Comparison of ENCODE assay signal across 8 cellular contexts in the genomic region with DNA sequence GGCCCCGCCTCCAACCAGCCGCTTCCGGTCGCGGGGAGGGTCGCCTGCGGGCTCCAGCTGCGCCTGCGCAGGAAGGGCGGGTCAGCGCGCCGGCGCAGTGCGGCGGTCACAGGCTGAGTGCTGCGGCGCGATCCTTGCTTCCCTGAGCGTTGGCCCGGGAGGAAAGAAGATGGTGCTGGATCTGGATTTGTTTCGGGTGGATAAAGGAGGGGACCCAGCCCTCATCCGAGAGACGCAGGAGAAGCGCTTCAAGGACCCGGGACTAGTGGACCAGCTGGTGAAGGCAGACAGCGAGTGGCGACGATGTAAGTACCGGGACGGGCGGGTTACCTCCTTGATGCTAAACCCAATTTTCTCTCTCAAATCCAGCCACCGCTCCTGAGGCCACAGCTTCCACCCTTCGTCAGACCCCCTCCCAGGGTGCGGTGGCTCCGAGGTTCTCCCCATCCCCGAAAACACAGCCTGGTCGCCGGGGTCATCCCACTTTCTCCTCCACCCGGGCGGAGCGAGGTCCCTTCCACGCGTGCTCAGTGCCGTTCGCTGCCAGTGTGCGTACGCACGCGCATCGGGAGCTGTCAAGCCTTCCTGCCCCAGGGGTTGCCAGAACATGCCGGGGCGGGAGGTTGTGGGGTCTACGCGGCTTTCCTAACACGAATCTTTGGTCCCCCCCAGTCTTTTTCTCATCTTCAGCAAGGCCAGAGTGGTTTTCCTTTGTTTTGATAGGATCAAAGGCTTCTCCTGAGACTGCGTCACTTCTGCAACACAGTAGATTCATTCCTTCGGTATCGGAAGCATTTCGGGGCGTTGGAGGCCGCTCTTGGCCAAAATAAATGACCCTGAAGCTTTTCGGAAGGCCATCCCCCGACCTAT. TPM values are rescaled to one million over a fixed set of nuclear protein-coding genes. Genes with fewer than 3 reads are reported as not detected.
DNase-seq lines count a peak whose midpoint lies in the region; ATAC-seq and TF ChIP-seq lines count a peak whose summit lies in the region.

A gene with protein sequence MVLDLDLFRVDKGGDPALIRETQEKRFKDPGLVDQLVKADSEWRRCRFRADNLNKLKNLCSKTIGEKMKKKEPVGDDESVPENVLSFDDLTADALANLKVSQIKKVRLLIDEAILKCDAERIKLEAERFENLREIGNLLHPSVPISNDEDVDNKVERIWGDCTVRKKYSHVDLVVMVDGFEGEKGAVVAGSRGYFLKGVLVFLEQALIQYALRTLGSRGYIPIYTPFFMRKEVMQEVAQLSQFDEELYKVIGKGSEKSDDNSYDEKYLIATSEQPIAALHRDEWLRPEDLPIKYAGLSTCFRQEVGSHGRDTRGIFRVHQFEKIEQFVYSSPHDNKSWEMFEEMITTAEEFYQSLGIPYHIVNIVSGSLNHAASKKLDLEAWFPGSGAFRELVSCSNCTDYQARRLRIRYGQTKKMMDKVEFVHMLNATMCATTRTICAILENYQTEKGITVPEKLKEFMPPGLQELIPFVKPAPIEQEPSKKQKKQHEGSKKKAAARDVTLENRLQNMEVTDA (plus strand): TSS at position 95 of the 870 bp plus-strand sequence. CDS start 75 bp downstream, at position 170.

- no peaks in the 10 kb centered on the region for H3K9me3 ChIP-seq in right lobe of liver

- no peaks in the 10 kb centered on the region for H3K27me3 ChIP-seq in right lobe of liver

- intact Hi-C loops in right lobe of liver (cut with DNase I) = no loop called here

- peaks cover 0 to 29% (median 15%) of the 10 kb centered on the region in 4 donors for H3K4me1 ChIP-seq in right lobe of liver

- ATAC-seq in GM19324 (IDR thresholded peaks at IDR 0.05; ENCODE audit: low FRiP score, unreplicated experiment) = peak; percentile 93
- ATAC-seq in HG03457 (IDR thresholded peaks at IDR 0.05; ENCODE audit: unreplicated experiment) = peak; percentile 75
- peak; percentile 90 to 95 (median 92) for ATAC-seq in right lobe of liver

- peak within 1 kb of the TSS; percentile 69 to 83 (median 70) for H3K27ac ChIP-seq in right lobe of liver

- TF ChIP-seq POLR2A in right lobe of liver (IDR thresholded peaks at IDR 0.05) = peak; percentile 82

- peak within 1 kb of the TSS; percentile 63 to 89 (median 88) for H3K4me3 ChIP-seq in right lobe of liver

- DNase-seq in C1 segment of cervical spinal cord (lab: John Stamatoyannopoulos, UW) = peak; percentile 72 to 97 (median 84)
- peak; percentile 81 for DNase-seq in NCI-H748 treated with DMSO at 0.1 percent for 48 hours (lab: John Stamatoyannopoulos, UW)
- peak; percentile 87 to 90 for DNase-seq in activated CD4-positive, alpha-beta T cell treated with anti-CD3 and anti-CD28 coated beads, Interleukin-2, amount 50 U/mL, for 48 hours
- peak; percentile 70 to 86 for DNase-seq in dermis microvascular lymphatic vessel endothelial cell (ENCODE audit: low read depth in 2 of 2)
- peak; percentile 91 to 92 (median 92) for DNase-seq in right lobe of liver
- DNase-seq in stimulated activated CD4-positive, alpha-beta T cell treated with anti-CD3 and anti-CD28 coated beads, Interleukin-4, amount 100 ng/mL, for 4 hours = peak; percentile 89

- H3K36me3 ChIP-seq in right lobe of liver = no peaks in the 10 kb centered on the region

- TF ChIP-seq CTCF in right lobe of liver (IDR thresholded peaks at IDR 0.05) = no peak

- WGBS in right lobe of liver (ENCODE audit: insufficient coverage, low coverage, low lambda C conversion rate, missing lambda C conversion rate) = 0% methylated on average over 35 of the region's 64 CpGs

RNA-seq across cellular contexts. Expression of the gene that starts here (rescaled TPM):
- total RNA-seq in dermis microvascular lymphatic vessel endothelial cell = 130 and 136 TPM in 2 replicates
- total RNA-seq in right lobe of liver = 100 to 1,000 TPM in 2 of 6 experiments, 10 to 100 TPM in 4; 73.5 to 123 (median 91.6) TPM

Comparison
In these comparisons a context has a peak if more than half of its experiments do, and no peak if none do; other contexts are left out.
1. Peak in every context shown above with its lines: DNase-seq, ATAC-seq, H3K4me3 ChIP-seq and H3K27ac ChIP-seq.